In the genomic region with DNA sequence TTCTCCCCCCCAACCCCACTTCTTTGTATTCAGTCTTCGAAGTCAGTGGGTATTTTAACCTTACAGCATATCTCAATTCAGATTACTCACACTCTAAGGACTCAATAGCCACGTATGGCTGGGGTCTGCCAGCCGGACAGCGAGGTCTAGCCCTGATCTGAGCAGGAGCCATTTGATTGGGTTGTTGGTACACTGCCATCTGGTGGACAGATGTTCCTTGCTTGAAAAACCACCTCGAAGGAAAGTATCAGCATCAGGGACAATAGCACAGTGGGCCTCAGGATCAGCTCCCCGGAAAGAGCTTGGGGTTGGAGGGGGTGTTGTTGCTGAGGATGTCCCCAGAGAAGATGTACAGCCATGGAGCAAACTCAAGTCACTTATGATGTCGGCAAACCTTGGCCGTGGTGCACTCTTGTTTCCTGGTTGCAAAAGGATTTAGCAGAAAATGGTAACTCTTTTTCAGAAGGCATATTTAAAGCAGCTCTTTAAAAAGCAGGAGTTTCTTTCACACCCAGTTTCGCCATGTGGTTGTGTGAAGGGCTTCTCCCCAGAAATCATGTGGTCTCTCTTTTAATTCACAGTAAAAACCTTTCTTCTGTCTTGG, we compare ENCODE assay signal across 7 cellular contexts. TPM values are rescaled to one million over a fixed set of nuclear protein-coding genes. Genes with fewer than 3 reads are reported as not detected.
A peak's percentile ranks its signal among the peaks of the same experiment; 100 is the strongest.
DNase-seq lines count a peak whose midpoint lies in the region; ATAC-seq, FAIRE-seq and TF ChIP-seq lines count a peak whose summit lies in the region.

No MANE protein-coding gene starts in this region.

- H3K9me3 Mint-ChIP-seq in activated T-cell treated with anti-CD3 and anti-CD28 coated beads, Interleukin-2, amount 50 U/mL, for 4 hours = no peaks in the 10 kb centered on the region
- H3K9me3 Mint-ChIP-seq in neural progenitor cell = no peaks in the 10 kb centered on the region

- H3K9ac ChIP-seq in neural progenitor cell = no peak overlapping the region

- FAIRE-seq in urothelium cell line (lab: Jason Lieb, UNC) = peak; percentile 87

- in situ Hi-C loops in GM13976 (cut with MboI; ENCODE audit: low sequenced_read_pairs, unreplicated experiment) (no loop called here), Panc1 (cut with HindIII; ENCODE audit: low pct_unique_long_range_greater_than_20kb, low sequenced_read_pairs) (no loop called here)

- H3K27ac ChIP-seq in Panc1 (ENCODE audit: low read length) = no peak overlapping the region
- no peak overlapping the region for H3K27ac ChIP-seq in neural progenitor cell

- peak overlapping the region; percentile 65 for H2AFZ ChIP-seq in neural progenitor cell (replicated peaks)

- H3K4me1 Mint-ChIP-seq in activated T-cell treated with anti-CD3 and anti-CD28 coated beads, Interleukin-2, amount 50 U/mL, for 4 hours (ENCODE audit: low read depth) = peaks cover 25% of the 10 kb centered on the region
- H3K4me1 Mint-ChIP-seq in neural progenitor cell = peaks cover 16% of the 10 kb centered on the region

- H3K36me3 ChIP-seq in Panc1 (ENCODE audit: control insufficient read depth, insufficient read depth, low read length) (no peaks in the 10 kb centered on the region), neural progenitor cell (no peaks in the 10 kb centered on the region)

- no peak overlapping the region for H3K4me3 Mint-ChIP-seq in activated T-cell treated with anti-CD3 and anti-CD28 coated beads, Interleukin-2, amount 50 U/mL, for 4 hours
- H3K4me3 Mint-ChIP-seq in neural progenitor cell = no peak overlapping the region

- no peaks in the 10 kb centered on the region for H3K36me3 Mint-ChIP-seq in activated T-cell treated with anti-CD3 and anti-CD28 coated beads, Interleukin-2, amount 50 U/mL, for 4 hours (ENCODE audit: insufficient read depth)
- H3K36me3 Mint-ChIP-seq in neural progenitor cell = no peaks in the 10 kb centered on the region

- no peaks in the 10 kb centered on the region for H3K79me2 ChIP-seq in neural progenitor cell (ENCODE audit: low read depth)

- H4K20me1 ChIP-seq in neural progenitor cell (ENCODE audit: low read depth) = no peaks in the 10 kb centered on the region

- no TSS peak for BruUV-seq in Panc1 (replicated peaks; lab: Mats Ljungman, UMichigan)

- TF ChIP-seq CTCF in GM13976 (IDR thresholded peaks at IDR 0.05; ENCODE audit: borderline replicate concordance, control extremely low read depth, extremely low read depth, insufficient read depth, missing control alignments) (peak; percentile 58), Panc1 (IDR thresholded peaks at IDR 0.05) (peak; percentile 81), neural progenitor cell (IDR thresholded peaks at IDR 0.05) (peak; percentile 86)

- CTCF ChIA-PET in Panc1 (lab: Charles Lee) = interaction anchor here (0.6 to 1.1 kb wide), 5 partner anchors 154 to 311 kb away, joined by 3 to 7 read pairs (median 3); no protein-coding TSS in a partner anchor

- H3K9me3 ChIP-seq in Panc1 (ENCODE audit: control insufficient read depth, insufficient read depth, low read depth, low read length) = no peaks in the 10 kb centered on the region
- H3K9me3 ChIP-seq in neural progenitor cell (ENCODE audit: low read depth) = no peaks in the 10 kb centered on the region

- peak; percentile 71 for DNase-seq in GM13976 (ENCODE audit: low spot score)
- DNase-seq in HuH-7.5 (ENCODE audit: low spot score) = peak; percentile 47
- peak; percentile 25 for DNase-seq in Panc1 (ENCODE audit: low read depth, low spot score)
- peak; percentile 40 for DNase-seq in activated T-cell treated with anti-CD3 and anti-CD28 coated beads, Interleukin-2, amount 50 U/mL, for 4 hours
- DNase-seq in fibroblast of peridontal ligament (ENCODE audit: extremely low read depth) = peak; percentile 66
- peak; percentile 90 for DNase-seq in neural progenitor cell (ENCODE audit: low spot score)
- DNase-seq in urothelium cell line (ENCODE audit: low spot score) = peak; percentile 79

- H3K4me1 ChIP-seq in Panc1 (ENCODE audit: control insufficient read depth, insufficient read depth, low read length) (no peaks in the 10 kb centered on the region), neural progenitor cell (peaks cover 10% of the 10 kb centered on the region)

- no peaks in the 10 kb centered on the region for H3F3A ChIP-seq in neural progenitor cell (ENCODE audit: low read depth)

- POLR2A ChIA-PET in Panc1 (lab: Charles Lee) = no interaction called here

- ATAC-seq in Panc1 = peak; percentile 88; the same call in 1 of the 2 replicates
- ATAC-seq in activated T-cell treated with anti-CD3 and anti-CD28 coated beads, Interleukin-2, amount 50 U/mL, for 4 hours = peak; percentile 46 to 56

- no peak overlapping the region for H3K4me2 ChIP-seq in neural progenitor cell

- H3K27ac Mint-ChIP-seq in neural progenitor cell = no peak overlapping the region

- H3K27me3 ChIP-seq in Panc1 (ENCODE audit: control insufficient read depth, insufficient read depth, low read length) (no peaks in the 10 kb centered on the region; the same call in none of the 2 replicates), neural progenitor cell (no peaks in the 10 kb centered on the region)

- H3K27me3 Mint-ChIP-seq in activated T-cell treated with anti-CD3 and anti-CD28 coated beads, Interleukin-2, amount 50 U/mL, for 4 hours (ENCODE audit: low read depth) = no peaks in the 10 kb centered on the region
- peaks cover 7% of the 10 kb centered on the region for H3K27me3 Mint-ChIP-seq in neural progenitor cell (ENCODE audit: insufficient read depth, low read depth)

- no peak overlapping the region for H3K4me3 ChIP-seq in Panc1 (ENCODE audit: low read depth in 2 of 2, low read length in 2 of 2)
- no peak overlapping the region for H3K4me3 ChIP-seq in neural progenitor cell

- intact Hi-C loops in Panc1 (cut with micrococcal nuclease; ENCODE audit: unreplicated experiment) = loop anchor here (1.0 to 2.0 kb wide), 3 partner anchors 152 to 320 kb away; no protein-coding TSS in a partner anchor

RNA-seq across cellular contexts. Expression of gene KCNMB1, which starts 31.7 kb away (rescaled TPM):
- total RNA-seq in Panc1 (2021; ENCODE audit: unreplicated experiment) = not detected
- not detected for polyA plus RNA-seq in Panc1 (2012; ENCODE audit: insufficient read length)
- under 1 TPM in 1 of 3 donors, not detected in 2; 0.03 TPM for total RNA-seq in activated T-cell treated with anti-CD3 and anti-CD28 coated beads, Interleukin-2, amount 50 U/mL, for 4 hours
- total RNA-seq in neural progenitor cell (ENCODE audit: low replicate concordance) = not detected in 2 replicates

Comparison
In these comparisons a context has a peak if more than half of its experiments do, and no peak if none do; other contexts are left out.
1. DNase-seq: peak in every context shown above with its lines; median percentile 90 in neural progenitor cell; 79 in urothelium cell line; 71 in GM13976; 66 in fibroblast of peridontal ligament; 47 in HuH-7.5; 40 in activated T-cell treated with anti-CD3 and anti-CD28 coated beads, Interleukin-2, amount 50 U/mL, for 4 hours; 25 in Panc1.